In genomic region chr12:96294831-96295230, GRCh38 we compare ENCODE assay signal across 19 cellular contexts.
DNase-seq lines count a peak whose midpoint lies in the region; ATAC-seq and TF ChIP-seq lines count a peak whose summit lies in the region.
"Had no signal": no experiment of that assay in that cellular context is flagged by ENCODE, and none has a peak within 500 bp of the region (broad histone marks: within the 10 kb centered on the region; RNA-seq: fewer than 3 reads in every experiment).

No MANE protein-coding gene starts in this region.

- no peak for TF ChIP-seq CTCF in activated CD8-positive, alpha-beta T cell treated with anti-CD3 and anti-CD28 coated beads for 36 hours (IDR thresholded peaks at IDR 0.05)
- no peak for TF ChIP-seq CTCF in OCI-LY1 (IDR thresholded peaks at IDR 0.05; ENCODE audit: low read length)

- H3K27me3 ChIP-seq in OCI-LY1 (ENCODE audit: insufficient read depth, low read length), result no peaks in the 10 kb centered on the region
- H3K27me3 ChIP-seq: stomach, vagina had no signal

- H3K4me2 ChIP-seq in OCI-LY1 (ENCODE audit: low read length), result peak overlapping the region; percentile 29

- H3K79me2 ChIP-seq in OCI-LY1 (ENCODE audit: insufficient read depth, low read length), result no peaks in the 10 kb centered on the region

- H3K4me1 Mint-ChIP-seq in activated CD8-positive, alpha-beta T cell treated with anti-CD3 and anti-CD28 coated beads for 36 hours (ENCODE audit: low read depth), result peaks cover 16% of the 10 kb centered on the region
- H3K4me1 Mint-ChIP-seq in activated CD8-positive, alpha-beta T cell treated with anti-CD3 and anti-CD28 coated beads, Interleukin-2, amount 10 ng/mL, durations not matched to agents 7 days and 5 days (ENCODE audit: low read depth), result peaks cover 12% of the 10 kb centered on the region
- H3K4me1 Mint-ChIP-seq in central memory CD8-positive, alpha-beta T cell, result peaks cover 5% of the 10 kb centered on the region
- H3K4me1 Mint-ChIP-seq: memory B cell had no signal

- H3K9me3 ChIP-seq in OCI-LY1 (ENCODE audit: low read length), result no peaks in the 10 kb centered on the region
- H3K9me3 ChIP-seq: HAP-1, stomach, vagina had no signal

- H3K27me3 Mint-ChIP-seq in activated CD8-positive, alpha-beta T cell treated with anti-CD3 and anti-CD28 coated beads for 36 hours, result no peaks in the 10 kb centered on the region
- no peaks in the 10 kb centered on the region for H3K27me3 Mint-ChIP-seq in activated CD8-positive, alpha-beta T cell treated with anti-CD3 and anti-CD28 coated beads, Interleukin-2, amount 10 ng/mL, durations not matched to agents 7 days and 5 days (ENCODE audit: low read depth)
- no peaks in the 10 kb centered on the region for H3K27me3 Mint-ChIP-seq in central memory CD8-positive, alpha-beta T cell
- H3K27me3 Mint-ChIP-seq: memory B cell had no signal

- no peaks in the 10 kb centered on the region for H3F3A ChIP-seq in OCI-LY1 (ENCODE audit: insufficient read depth, low read length)

- H3K9me2 ChIP-seq in OCI-LY1 (ENCODE audit: low read depth, low read length), result no peaks in the 10 kb centered on the region

- ATAC-seq in activated CD8-positive, alpha-beta T cell treated with anti-CD3 and anti-CD28 coated beads for 36 hours, result peak; percentile 37
- no peak for ATAC-seq in activated CD8-positive, alpha-beta T cell treated with anti-CD3 and anti-CD28 coated beads, Interleukin-2, amount 10 ng/mL, durations not matched to agents 7 days and 5 days
- ATAC-seq in central memory CD8-positive, alpha-beta T cell (replicated peaks; ENCODE audit: extremely low read depth, poor library complexity, severe bottlenecking), result no peak
- ATAC-seq in HG02981 (IDR thresholded peaks at IDR 0.05; ENCODE audit: unreplicated experiment) (no peak), GM19324 (IDR thresholded peaks at IDR 0.05; ENCODE audit: low FRiP score, unreplicated experiment) (no peak)

- H3K27ac ChIP-seq in OCI-LY1 (ENCODE audit: low read depth, low read length, poor library complexity, severe bottlenecking), result peak overlapping the region; percentile 72
- H3K27ac ChIP-seq: stomach, vagina had no signal

- H3K27ac Mint-ChIP-seq in activated CD8-positive, alpha-beta T cell treated with anti-CD3 and anti-CD28 coated beads for 36 hours, result peak overlapping the region; percentile 38
- H3K27ac Mint-ChIP-seq in activated CD8-positive, alpha-beta T cell treated with anti-CD3 and anti-CD28 coated beads, Interleukin-2, amount 10 ng/mL, durations not matched to agents 7 days and 5 days, result no peak overlapping the region
- H3K27ac Mint-ChIP-seq in central memory CD8-positive, alpha-beta T cell (ENCODE audit: low read depth), result peak overlapping the region; percentile 57

- H3K4me1 ChIP-seq in OCI-LY1 (ENCODE audit: insufficient read depth, low read length, severe bottlenecking), result peaks cover 31% of the 10 kb centered on the region
- H3K4me1 ChIP-seq: HAP-1, stomach, vagina had no signal

- DNase-seq in activated CD8-positive, alpha-beta T cell treated with anti-CD3 and anti-CD28 coated beads for 36 hours, result no peak
- DNase-seq in activated CD8-positive, alpha-beta T cell treated with anti-CD3 and anti-CD28 coated beads, Interleukin-2, amount 10 ng/mL, durations not matched to agents 7 days and 5 days, result no peak
- DNase-seq in central memory CD8-positive, alpha-beta T cell (ENCODE audit: low spot score in 2 of 2), result no peak
- DNase-seq in skeletal muscle cell (ENCODE audit: low read depth), result peak; percentile 22
- no peak for DNase-seq in RKO (ENCODE audit: low spot score)
- DNase-seq: activated CD4-positive, alpha-beta T cell treated with anti-CD3 and anti-CD28 coated beads, Interleukin-2, amount 50 U/mL, for 48 hours; activated gamma-delta T cell; Calu3; effector memory CD4-positive, alpha-beta T cell; NCI-H748 treated with DMSO at 0.1 percent for 48 hours; SHP77 treated with DMSO at 0.1 percent for 48 hours; stomach had no signal

- peaks cover 30% of the 10 kb centered on the region for H3K36me3 Mint-ChIP-seq in activated CD8-positive, alpha-beta T cell treated with anti-CD3 and anti-CD28 coated beads for 36 hours (ENCODE audit: low read depth)
- H3K36me3 Mint-ChIP-seq in activated CD8-positive, alpha-beta T cell treated with anti-CD3 and anti-CD28 coated beads, Interleukin-2, amount 10 ng/mL, durations not matched to agents 7 days and 5 days (ENCODE audit: low read depth), result peaks cover 46% of the 10 kb centered on the region
- H3K36me3 Mint-ChIP-seq in central memory CD8-positive, alpha-beta T cell (ENCODE audit: insufficient read depth), result peaks cover 41% of the 10 kb centered on the region

- no peak overlapping the region for H3K4me3 Mint-ChIP-seq in activated CD8-positive, alpha-beta T cell treated with anti-CD3 and anti-CD28 coated beads for 36 hours
- H3K4me3 Mint-ChIP-seq in activated CD8-positive, alpha-beta T cell treated with anti-CD3 and anti-CD28 coated beads, Interleukin-2, amount 10 ng/mL, durations not matched to agents 7 days and 5 days, result no peak overlapping the region
- H3K4me3 Mint-ChIP-seq in central memory CD8-positive, alpha-beta T cell, result no peak overlapping the region
- H3K4me3 Mint-ChIP-seq: memory B cell had no signal

- CTCF ChIA-PET in activated CD8-positive, alpha-beta T cell treated with anti-CD3 and anti-CD28 coated beads for 36 hours (lab: Charles Lee), result interaction anchor here (1.0 to 1.6 kb wide), 4 partner anchors 58 to 107 kb away, joined by 3 to 7 read pairs (median 4); partner anchors contain the start of gene CDK17
- CTCF ChIA-PET in activated CD8-positive, alpha-beta T cell treated with anti-CD3 and anti-CD28 coated beads, Interleukin-2, amount 10 ng/mL, durations not matched to agents 7 days and 5 days (lab: Charles Lee), result interaction anchor here (2.2 kb wide), 1 partner anchor 80 kb away, joined by 6 read pairs; no protein-coding TSS in a partner anchor

- intact Hi-C loops in activated CD8-positive, alpha-beta T cell treated with anti-CD3 and anti-CD28 coated beads for 36 hours (cut with micrococcal nuclease), result loop anchor here (10.0 kb wide), 1 partner anchor 100 kb away; no protein-coding TSS in a partner anchor

- no peak overlapping the region; the same call in 1 of the 2 replicates for H3K9ac ChIP-seq in OCI-LY1 (ENCODE audit: low read length)

- no peak overlapping the region for H2AFZ ChIP-seq in OCI-LY1 (ENCODE audit: low read length)

- no peaks in the 10 kb centered on the region for H3K9me3 Mint-ChIP-seq in activated CD8-positive, alpha-beta T cell treated with anti-CD3 and anti-CD28 coated beads for 36 hours
- H3K9me3 Mint-ChIP-seq in activated CD8-positive, alpha-beta T cell treated with anti-CD3 and anti-CD28 coated beads, Interleukin-2, amount 10 ng/mL, durations not matched to agents 7 days and 5 days (ENCODE audit: insufficient read depth), result no peaks in the 10 kb centered on the region
- H3K9me3 Mint-ChIP-seq in central memory CD8-positive, alpha-beta T cell, result no peaks in the 10 kb centered on the region
- H3K9me3 Mint-ChIP-seq: memory B cell had no signal

- no peak overlapping the region for H3K4me3 ChIP-seq in OCI-LY1 (ENCODE audit: low read depth, low read length, poor library complexity, severe bottlenecking)
- no peak overlapping the region for H3K4me3 ChIP-seq in skeletal muscle cell (ENCODE audit: low read depth, low read length)
- H3K4me3 ChIP-seq: HAP-1, skin epidermis, stomach, vagina had no signal

- peaks cover 57% of the 10 kb centered on the region for H3K36me3 ChIP-seq in OCI-LY1 (ENCODE audit: insufficient read depth, low read length)

- no peaks in the 10 kb centered on the region for H4K20me1 ChIP-seq in OCI-LY1 (ENCODE audit: insufficient read depth, low read length)

- POLR2A ChIA-PET in activated CD8-positive, alpha-beta T cell treated with anti-CD3 and anti-CD28 coated beads for 36 hours (lab: Charles Lee), result interaction anchor here (2.0 kb wide), 1 partner anchor 105 kb away, joined by 8 read pairs; the partner anchor contains the start of gene CDK17
- POLR2A ChIA-PET in activated CD8-positive, alpha-beta T cell treated with anti-CD3 and anti-CD28 coated beads, Interleukin-2, amount 10 ng/mL, durations not matched to agents 7 days and 5 days (lab: Charles Lee), result no interaction called here
